ENCODE assay signal across 18 cellular contexts in genomic region chr5:9149988-9150387, GRCh38.
A peak's percentile ranks its signal among the peaks of the same experiment; 100 is the strongest.
DNase-seq lines count a peak whose midpoint lies in the region; ATAC-seq, FAIRE-seq and TF ChIP-seq lines count a peak whose summit lies in the region.
"Had no signal": no experiment of that assay in that cellular context is flagged by ENCODE, and none has a peak within 500 bp of the region (broad histone marks: within the 10 kb centered on the region; RNA-seq: fewer than 3 reads in every experiment).

No MANE protein-coding gene starts in this region.

- TF ChIP-seq CTCF in bronchial epithelial cell (IDR thresholded peaks at IDR 0.05; ENCODE audit: insufficient read depth, low read length, severe bottlenecking), result no peak
- no peak for TF ChIP-seq CTCF in Calu3 (IDR thresholded peaks at IDR 0.05; ENCODE audit: unreplicated experiment)
- no peak for TF ChIP-seq CTCF in HepG2 (CRISPR knock-in tag; IDR thresholded peaks at IDR 0.05)
- TF ChIP-seq CTCF in upper lobe of left lung (IDR thresholded peaks at IDR 0.05), result no peak

- H3K4me2 ChIP-seq in HepG2 (ENCODE audit: low read depth, low read length), result no peak overlapping the region

- H3K36me3 ChIP-seq in bronchial epithelial cell (ENCODE audit: control insufficient read depth, insufficient read depth, low read length) (no peaks in the 10 kb centered on the region), HepG2 (replicated peaks in 1 of 2; ENCODE audit: control insufficient read depth in 1 of 2, insufficient read depth in 2 of 2, low read length in 2 of 2) (no peaks in the 10 kb centered on the region), upper lobe of left lung (no peaks in the 10 kb centered on the region)
- H3K36me3 ChIP-seq: left ventricle myocardium inferior, stomach had no signal

- no peak overlapping the region for H3K4me3 Mint-ChIP-seq in Calu3 (ENCODE audit: low read depth, unreplicated experiment)
- H3K4me3 Mint-ChIP-seq: activated CD8-positive, alpha-beta T cell treated with anti-CD3 and anti-CD28 coated beads, Interleukin-2, amount 10 ng/mL, durations not matched to agents 7 days and 5 days; natural killer cell treated with Interleukin-12 subunit alpha and Interleukin-12 subunit beta and Interleukin-15 and Interleukin-18, amount 100 ng/mL, for 72 hours had no signal

- H3K27me3 ChIP-seq in bronchial epithelial cell (ENCODE audit: control insufficient read depth, insufficient read depth, low read length), result no peaks in the 10 kb centered on the region
- H3K27me3 ChIP-seq in HepG2 (ENCODE audit: control insufficient read depth in 1 of 2, insufficient read depth in 2 of 2, low read length in 2 of 2), result no peaks in the 10 kb centered on the region
- H3K27me3 ChIP-seq in upper lobe of left lung, result no peaks in the 10 kb centered on the region
- H3K27me3 ChIP-seq: right lobe of liver, stomach had no signal

- DNase-seq in EL (peak; percentile 95), M059J (ENCODE audit: low read depth) (peak; percentile 96), bronchial epithelial cell (ENCODE audit: low read depth) (peak; percentile 100), myocyte (ENCODE audit: low read depth) (peak; percentile 43), Calu3 (no peak), HepG2 (ENCODE audit: low spot score) (no peak), upper lobe of left lung (no peak)
- DNase-seq in central memory CD4-positive, alpha-beta T cell, result no peak
- DNase-seq: activated CD8-positive, alpha-beta T cell treated with anti-CD3 and anti-CD28 coated beads, Interleukin-2, amount 10 ng/mL, durations not matched to agents 7 days and 5 days; activated effector memory CD4-positive, alpha-beta T cell treated with anti-CD3 and anti-CD28 coated beads, Interleukin-2, amount 50 U/mL, for 16 hours; left ventricle myocardium inferior; NCI-H1417; NCI-H526 treated with DMSO at 0.1 percent for 48 hours; right lobe of liver; SIG-M5; stomach had no signal

- in situ Hi-C loops in HepG2 (cut with HindIII; ENCODE audit: extremely low pct_ligation_motif_present, low pct_unique_long_range_greater_than_20kb), result no loop called here

- FAIRE-seq in bronchial epithelial cell (lab: Jason Lieb, UNC), result no peak
- no peak for FAIRE-seq in HepG2 (lab: Jason Lieb, UNC)
- FAIRE-seq: TTC549 had no signal

- ATAC-seq in HepG2, result no peak
- ATAC-seq in upper lobe of left lung (ENCODE audit: low FRiP score in 2 of 2), result no peak
- ATAC-seq: activated CD8-positive, alpha-beta T cell treated with anti-CD3 and anti-CD28 coated beads, Interleukin-2, amount 10 ng/mL, durations not matched to agents 7 days and 5 days; natural killer cell treated with Interleukin-12 subunit alpha and Interleukin-12 subunit beta and Interleukin-15 and Interleukin-18, amount 100 ng/mL, for 72 hours; right lobe of liver had no signal

- H3K9me3 ChIP-seq in HepG2 (ENCODE audit: low read length), result peaks cover 11% of the 10 kb centered on the region
- no peaks in the 10 kb centered on the region for H3K9me3 ChIP-seq in upper lobe of left lung
- H3K9me3 ChIP-seq: left ventricle myocardium inferior, right lobe of liver, stomach had no signal

- POLR2A ChIA-PET in HepG2 (lab: Yijun Ruan, JAX), result no interaction called here

- no peaks in the 10 kb centered on the region for H3K79me2 ChIP-seq in HepG2 (ENCODE audit: insufficient read depth, low read length)

- TF ChIP-seq POLR2A in HepG2 (IDR thresholded peaks at IDR 0.05; ENCODE audit: insufficient read depth in 1 of 2, low read depth in 2 of 2, low read length in 2 of 2) (no peak), upper lobe of left lung (IDR thresholded peaks at IDR 0.05) (no peak)

- H3K27ac ChIP-seq in HepG2 (ENCODE audit: extremely low read length, insufficient read depth, low read length) (no peak overlapping the region), upper lobe of left lung (no peak overlapping the region)
- H3K27ac ChIP-seq: left ventricle myocardium inferior, right lobe of liver, stomach had no signal

- WGBS in HepG2 (ENCODE audit: low lambda C conversion rate), result 0% methylated on average over 1 of the region's 1 CpG
- WGBS in upper lobe of left lung, 2 donors, result 87 to 88% methylated on average over 1 of the region's 1 CpG

- no peaks in the 10 kb centered on the region for H3K36me3 Mint-ChIP-seq in Calu3 (ENCODE audit: insufficient read depth, unreplicated experiment)
- H3K36me3 Mint-ChIP-seq: natural killer cell treated with Interleukin-12 subunit alpha and Interleukin-12 subunit beta and Interleukin-15 and Interleukin-18, amount 100 ng/mL, for 72 hours had no signal

- no peaks in the 10 kb centered on the region for H4K20me1 ChIP-seq in HepG2 (ENCODE audit: insufficient read depth, low read length)

- no peak overlapping the region for H3K9ac ChIP-seq in HepG2 (ENCODE audit: insufficient read depth, low read depth, low read length)

- H2AFZ ChIP-seq in HepG2 (ENCODE audit: low read length), result no peak overlapping the region

- H3K27ac Mint-ChIP-seq in Calu3 (ENCODE audit: unreplicated experiment), result no peak overlapping the region
- H3K27ac Mint-ChIP-seq: activated CD8-positive, alpha-beta T cell treated with anti-CD3 and anti-CD28 coated beads, Interleukin-2, amount 10 ng/mL, durations not matched to agents 7 days and 5 days; natural killer cell treated with Interleukin-12 subunit alpha and Interleukin-12 subunit beta and Interleukin-15 and Interleukin-18, amount 100 ng/mL, for 72 hours had no signal

- H3K9me3 Mint-ChIP-seq in Calu3 (ENCODE audit: low read depth, unreplicated experiment), result peaks cover 2% of the 10 kb centered on the region

- CTCF ChIA-PET in Calu3 (lab: Charles Lee) (no interaction called here), HepG2 (lab: Yijun Ruan, JAX; ENCODE audit: low intra/inter-chr PET ratio, low total read pairs) (no interaction called here)

- H3K27me3 Mint-ChIP-seq in Calu3 (ENCODE audit: unreplicated experiment), result no peaks in the 10 kb centered on the region
- H3K27me3 Mint-ChIP-seq: natural killer cell treated with Interleukin-12 subunit alpha and Interleukin-12 subunit beta and Interleukin-15 and Interleukin-18, amount 100 ng/mL, for 72 hours had no signal

- intact Hi-C loops in Calu3 (cut with micrococcal nuclease; ENCODE audit: unreplicated experiment), result no loop called here
- intact Hi-C loops in HepG2 (cut with micrococcal nuclease; ENCODE audit: unreplicated experiment), result no loop called here

- no peaks in the 10 kb centered on the region for H3K4me1 Mint-ChIP-seq in Calu3 (ENCODE audit: low read depth, unreplicated experiment)

- H3K4me1 ChIP-seq in HepG2 (ENCODE audit: insufficient read depth, low read length) (no peaks in the 10 kb centered on the region), upper lobe of left lung (no peaks in the 10 kb centered on the region)
- H3K4me1 ChIP-seq: right lobe of liver, stomach had no signal

- BruUV-seq in Calu3 (replicated peaks; lab: Mats Ljungman, UMichigan), result no TSS peak
- no TSS peak for BruUV-seq in HepG2 (replicated peaks; lab: Mats Ljungman, UMichigan)

- H3K4me3 ChIP-seq in bronchial epithelial cell (ENCODE audit: low read depth, low read length) (no peak overlapping the region), HepG2 (replicated peaks in 1 of 3; ENCODE audit: insufficient read depth in 1 of 3, low read depth in 2 of 3, low read length in 3 of 3) (no peak overlapping the region), upper lobe of left lung (no peak overlapping the region)
- H3K4me3 ChIP-seq: left ventricle myocardium inferior, right lobe of liver, stomach had no signal

- TF ChIP-seq RAD21 in HepG2 (CRISPR knock-in tag; IDR thresholded peaks at IDR 0.05), result no peak

- TF ChIP-seq EP300 in HepG2 (IDR thresholded peaks at IDR 0.05; ENCODE audit: low read depth in 2 of 2, low read length in 2 of 2) (no peak), HepG2 (CRISPR knock-in tag; IDR thresholded peaks at IDR 0.05; ENCODE audit: borderline replicate concordance) (no peak), upper lobe of left lung (IDR thresholded peaks at IDR 0.05) (no peak)

TF ChIP-seq in HepG2, 621 proteins besides CTCF, POLR2A, EP300 and RAD21:
- TF ChIP-seq TFAP4 (IDR thresholded peaks at IDR 0.05; ENCODE audit: borderline replicate concordance, low read depth), result no peak
- no peak for TF ChIP-seq ZNF282 (IDR thresholded peaks at IDR 0.05; ENCODE audit: partially characterized antibody)
- no peak for TF ChIP-seq ZNF572 (CRISPR knock-in tag; IDR thresholded peaks at IDR 0.05)
- no peak for TF ChIP-seq FOXC1 (CRISPR knock-in tag; IDR thresholded peaks at IDR 0.05; ENCODE audit: borderline replicate concordance)
- no peak for TF ChIP-seq ELK4 (CRISPR knock-in tag; IDR thresholded peaks at IDR 0.05; ENCODE audit: borderline replicate concordance)
- no peak for TF ChIP-seq SMAD9 (CRISPR knock-in tag; IDR thresholded peaks at IDR 0.05)

Comparison
In these comparisons a context has a peak if more than half of its experiments do, and no peak if none do; other contexts are left out.
1. DNase-seq: peak in EL (single experiment), M059J (single experiment), bronchial epithelial cell (single experiment) and myocyte (single experiment); none in central memory CD4-positive, alpha-beta T cell (single experiment), Calu3 (single experiment), HepG2 (single experiment) and upper lobe of left lung (0 of 2).